Comparison of ENCODE assay signal across 2 cellular contexts in the genomic region with DNA sequence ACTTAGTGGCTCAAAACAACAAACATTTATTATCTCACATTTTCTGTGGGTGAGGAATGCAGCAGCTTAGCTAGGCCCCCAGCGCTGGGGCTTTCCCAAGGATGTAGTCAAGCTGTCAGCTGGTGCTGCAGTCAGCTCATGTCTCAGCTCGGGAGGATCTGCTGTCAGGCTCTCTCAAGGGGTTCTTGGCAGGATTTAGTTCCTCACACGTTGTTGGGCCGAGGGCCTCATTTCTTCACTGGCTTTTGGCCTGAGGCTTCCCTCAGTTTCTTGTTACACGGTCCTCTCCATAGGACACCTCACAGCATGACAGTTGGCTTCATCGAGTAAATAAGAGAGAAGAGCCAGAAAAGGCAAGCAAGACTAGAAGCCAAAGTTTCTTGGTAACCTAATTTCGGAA.
TF ChIP-seq lines count a peak whose summit lies in the region.

No MANE protein-coding gene starts in this region.

TF ChIP-seq in GM23338, 12 proteins besides CTCF, POLR2A, EP300 and RAD21 (continued from another document):
- TF ChIP-seq, protein P1, sequence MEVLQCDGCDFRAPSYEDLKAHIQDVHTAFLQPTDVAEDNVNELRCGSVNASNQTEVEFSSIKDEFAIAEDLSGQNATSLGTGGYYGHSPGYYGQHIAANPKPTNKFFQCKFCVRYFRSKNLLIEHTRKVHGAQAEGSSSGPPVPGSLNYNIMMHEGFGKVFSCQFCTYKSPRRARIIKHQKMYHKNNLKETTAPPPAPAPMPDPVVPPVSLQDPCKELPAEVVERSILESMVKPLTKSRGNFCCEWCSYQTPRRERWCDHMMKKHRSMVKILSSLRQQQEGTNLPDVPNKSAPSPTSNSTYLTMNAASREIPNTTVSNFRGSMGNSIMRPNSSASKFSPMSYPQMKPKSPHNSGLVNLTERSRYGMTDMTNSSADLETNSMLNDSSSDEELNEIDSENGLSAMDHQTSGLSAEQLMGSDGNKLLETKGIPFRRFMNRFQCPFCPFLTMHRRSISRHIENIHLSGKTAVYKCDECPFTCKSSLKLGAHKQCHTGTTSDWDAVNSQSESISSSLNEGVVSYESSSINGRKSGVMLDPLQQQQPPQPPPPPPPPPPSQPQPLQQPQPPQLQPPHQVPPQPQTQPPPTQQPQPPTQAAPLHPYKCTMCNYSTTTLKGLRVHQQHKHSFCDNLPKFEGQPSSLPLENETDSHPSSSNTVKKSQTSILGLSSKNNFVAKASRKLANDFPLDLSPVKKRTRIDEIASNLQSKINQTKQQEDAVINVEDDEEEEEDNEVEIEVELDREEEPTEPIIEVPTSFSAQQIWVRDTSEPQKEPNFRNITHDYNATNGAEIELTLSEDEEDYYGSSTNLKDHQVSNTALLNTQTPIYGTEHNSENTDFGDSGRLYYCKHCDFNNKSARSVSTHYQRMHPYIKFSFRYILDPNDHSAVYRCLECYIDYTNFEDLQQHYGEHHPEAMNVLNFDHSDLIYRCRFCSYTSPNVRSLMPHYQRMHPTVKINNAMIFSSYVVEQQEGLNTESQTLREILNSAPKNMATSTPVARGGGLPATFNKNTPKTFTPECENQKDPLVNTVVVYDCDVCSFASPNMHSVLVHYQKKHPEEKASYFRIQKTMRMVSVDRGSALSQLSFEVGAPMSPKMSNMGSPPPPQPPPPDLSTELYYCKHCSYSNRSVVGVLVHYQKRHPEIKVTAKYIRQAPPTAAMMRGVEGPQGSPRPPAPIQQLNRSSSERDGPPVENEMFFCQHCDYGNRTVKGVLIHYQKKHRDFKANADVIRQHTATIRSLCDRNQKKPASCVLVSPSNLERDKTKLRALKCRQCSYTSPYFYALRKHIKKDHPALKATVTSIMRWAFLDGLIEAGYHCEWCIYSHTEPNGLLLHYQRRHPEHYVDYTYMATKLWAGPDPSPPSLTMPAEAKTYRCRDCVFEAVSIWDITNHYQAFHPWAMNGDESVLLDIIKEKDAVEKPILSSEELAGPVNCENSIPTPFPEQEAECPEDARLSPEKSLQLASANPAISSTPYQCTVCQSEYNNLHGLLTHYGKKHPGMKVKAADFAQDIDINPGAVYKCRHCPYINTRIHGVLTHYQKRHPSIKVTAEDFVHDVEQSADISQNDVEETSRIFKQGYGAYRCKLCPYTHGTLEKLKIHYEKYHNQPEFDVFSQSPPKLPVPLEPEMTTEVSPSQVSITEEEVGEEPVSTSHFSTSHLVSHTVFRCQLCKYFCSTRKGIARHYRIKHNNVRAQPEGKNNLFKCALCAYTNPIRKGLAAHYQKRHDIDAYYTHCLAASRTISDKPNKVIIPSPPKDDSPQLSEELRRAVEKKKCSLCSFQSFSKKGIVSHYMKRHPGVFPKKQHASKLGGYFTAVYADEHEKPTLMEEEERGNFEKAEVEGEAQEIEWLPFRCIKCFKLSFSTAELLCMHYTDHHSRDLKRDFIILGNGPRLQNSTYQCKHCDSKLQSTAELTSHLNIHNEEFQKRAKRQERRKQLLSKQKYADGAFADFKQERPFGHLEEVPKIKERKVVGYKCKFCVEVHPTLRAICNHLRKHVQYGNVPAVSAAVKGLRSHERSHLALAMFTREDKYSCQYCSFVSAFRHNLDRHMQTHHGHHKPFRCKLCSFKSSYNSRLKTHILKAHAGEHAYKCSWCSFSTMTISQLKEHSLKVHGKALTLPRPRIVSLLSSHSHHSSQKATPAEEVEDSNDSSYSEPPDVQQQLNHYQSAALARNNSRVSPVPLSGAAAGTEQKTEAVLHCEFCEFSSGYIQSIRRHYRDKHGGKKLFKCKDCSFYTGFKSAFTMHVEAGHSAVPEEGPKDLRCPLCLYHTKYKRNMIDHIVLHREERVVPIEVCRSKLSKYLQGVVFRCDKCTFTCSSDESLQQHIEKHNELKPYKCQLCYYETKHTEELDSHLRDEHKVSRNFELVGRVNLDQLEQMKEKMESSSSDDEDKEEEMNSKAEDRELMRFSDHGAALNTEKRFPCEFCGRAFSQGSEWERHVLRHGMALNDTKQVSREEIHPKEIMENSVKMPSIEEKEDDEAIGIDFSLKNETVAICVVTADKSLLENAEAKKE (CRISPR knock-in tag; IDR thresholded peaks at IDR 0.05), result no peak
- TF ChIP-seq ZNF331 (CRISPR knock-in tag; IDR thresholded peaks at IDR 0.05; ENCODE audit: low read depth), result no peak
- TF ChIP-seq, protein P2, sequence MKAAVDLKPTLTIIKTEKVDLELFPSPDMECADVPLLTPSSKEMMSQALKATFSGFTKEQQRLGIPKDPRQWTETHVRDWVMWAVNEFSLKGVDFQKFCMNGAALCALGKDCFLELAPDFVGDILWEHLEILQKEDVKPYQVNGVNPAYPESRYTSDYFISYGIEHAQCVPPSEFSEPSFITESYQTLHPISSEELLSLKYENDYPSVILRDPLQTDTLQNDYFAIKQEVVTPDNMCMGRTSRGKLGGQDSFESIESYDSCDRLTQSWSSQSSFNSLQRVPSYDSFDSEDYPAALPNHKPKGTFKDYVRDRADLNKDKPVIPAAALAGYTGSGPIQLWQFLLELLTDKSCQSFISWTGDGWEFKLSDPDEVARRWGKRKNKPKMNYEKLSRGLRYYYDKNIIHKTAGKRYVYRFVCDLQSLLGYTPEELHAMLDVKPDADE (IDR thresholded peaks at IDR 0.05), result no peak
- TF ChIP-seq, protein P3, sequence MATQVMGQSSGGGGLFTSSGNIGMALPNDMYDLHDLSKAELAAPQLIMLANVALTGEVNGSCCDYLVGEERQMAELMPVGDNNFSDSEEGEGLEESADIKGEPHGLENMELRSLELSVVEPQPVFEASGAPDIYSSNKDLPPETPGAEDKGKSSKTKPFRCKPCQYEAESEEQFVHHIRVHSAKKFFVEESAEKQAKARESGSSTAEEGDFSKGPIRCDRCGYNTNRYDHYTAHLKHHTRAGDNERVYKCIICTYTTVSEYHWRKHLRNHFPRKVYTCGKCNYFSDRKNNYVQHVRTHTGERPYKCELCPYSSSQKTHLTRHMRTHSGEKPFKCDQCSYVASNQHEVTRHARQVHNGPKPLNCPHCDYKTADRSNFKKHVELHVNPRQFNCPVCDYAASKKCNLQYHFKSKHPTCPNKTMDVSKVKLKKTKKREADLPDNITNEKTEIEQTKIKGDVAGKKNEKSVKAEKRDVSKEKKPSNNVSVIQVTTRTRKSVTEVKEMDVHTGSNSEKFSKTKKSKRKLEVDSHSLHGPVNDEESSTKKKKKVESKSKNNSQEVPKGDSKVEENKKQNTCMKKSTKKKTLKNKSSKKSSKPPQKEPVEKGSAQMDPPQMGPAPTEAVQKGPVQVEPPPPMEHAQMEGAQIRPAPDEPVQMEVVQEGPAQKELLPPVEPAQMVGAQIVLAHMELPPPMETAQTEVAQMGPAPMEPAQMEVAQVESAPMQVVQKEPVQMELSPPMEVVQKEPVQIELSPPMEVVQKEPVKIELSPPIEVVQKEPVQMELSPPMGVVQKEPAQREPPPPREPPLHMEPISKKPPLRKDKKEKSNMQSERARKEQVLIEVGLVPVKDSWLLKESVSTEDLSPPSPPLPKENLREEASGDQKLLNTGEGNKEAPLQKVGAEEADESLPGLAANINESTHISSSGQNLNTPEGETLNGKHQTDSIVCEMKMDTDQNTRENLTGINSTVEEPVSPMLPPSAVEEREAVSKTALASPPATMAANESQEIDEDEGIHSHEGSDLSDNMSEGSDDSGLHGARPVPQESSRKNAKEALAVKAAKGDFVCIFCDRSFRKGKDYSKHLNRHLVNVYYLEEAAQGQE (IDR thresholded peaks at IDR 0.05; ENCODE audit: unreplicated experiment), result no peak

TF ChIP-seq in WTC11, 78 proteins besides CTCF, POLR2A, EP300 and RAD21 (continued from another document):
- TF ChIP-seq, protein P4, sequence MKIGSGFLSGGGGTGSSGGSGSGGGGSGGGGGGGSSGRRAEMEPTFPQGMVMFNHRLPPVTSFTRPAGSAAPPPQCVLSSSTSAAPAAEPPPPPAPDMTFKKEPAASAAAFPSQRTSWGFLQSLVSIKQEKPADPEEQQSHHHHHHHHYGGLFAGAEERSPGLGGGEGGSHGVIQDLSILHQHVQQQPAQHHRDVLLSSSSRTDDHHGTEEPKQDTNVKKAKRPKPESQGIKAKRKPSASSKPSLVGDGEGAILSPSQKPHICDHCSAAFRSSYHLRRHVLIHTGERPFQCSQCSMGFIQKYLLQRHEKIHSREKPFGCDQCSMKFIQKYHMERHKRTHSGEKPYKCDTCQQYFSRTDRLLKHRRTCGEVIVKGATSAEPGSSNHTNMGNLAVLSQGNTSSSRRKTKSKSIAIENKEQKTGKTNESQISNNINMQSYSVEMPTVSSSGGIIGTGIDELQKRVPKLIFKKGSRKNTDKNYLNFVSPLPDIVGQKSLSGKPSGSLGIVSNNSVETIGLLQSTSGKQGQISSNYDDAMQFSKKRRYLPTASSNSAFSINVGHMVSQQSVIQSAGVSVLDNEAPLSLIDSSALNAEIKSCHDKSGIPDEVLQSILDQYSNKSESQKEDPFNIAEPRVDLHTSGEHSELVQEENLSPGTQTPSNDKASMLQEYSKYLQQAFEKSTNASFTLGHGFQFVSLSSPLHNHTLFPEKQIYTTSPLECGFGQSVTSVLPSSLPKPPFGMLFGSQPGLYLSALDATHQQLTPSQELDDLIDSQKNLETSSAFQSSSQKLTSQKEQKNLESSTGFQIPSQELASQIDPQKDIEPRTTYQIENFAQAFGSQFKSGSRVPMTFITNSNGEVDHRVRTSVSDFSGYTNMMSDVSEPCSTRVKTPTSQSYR (CRISPR knock-in tag; IDR thresholded peaks at IDR 0.05), result no peak
- TF ChIP-seq NR3C1 (CRISPR knock-in tag; conservative IDR thresholded peaks at IDR 0.05; ENCODE audit: low read depth) (no peak), OVOL2 (CRISPR knock-in tag; IDR thresholded peaks at IDR 0.05; ENCODE audit: borderline replicate concordance) (no peak), ETV6 (CRISPR knock-in tag; IDR thresholded peaks at IDR 0.05) (no peak), SMAD4 (CRISPR knock-in tag; IDR thresholded peaks at IDR 0.05) (no peak)
